ENCODE assay signal across 24 cellular contexts in the genomic region with DNA sequence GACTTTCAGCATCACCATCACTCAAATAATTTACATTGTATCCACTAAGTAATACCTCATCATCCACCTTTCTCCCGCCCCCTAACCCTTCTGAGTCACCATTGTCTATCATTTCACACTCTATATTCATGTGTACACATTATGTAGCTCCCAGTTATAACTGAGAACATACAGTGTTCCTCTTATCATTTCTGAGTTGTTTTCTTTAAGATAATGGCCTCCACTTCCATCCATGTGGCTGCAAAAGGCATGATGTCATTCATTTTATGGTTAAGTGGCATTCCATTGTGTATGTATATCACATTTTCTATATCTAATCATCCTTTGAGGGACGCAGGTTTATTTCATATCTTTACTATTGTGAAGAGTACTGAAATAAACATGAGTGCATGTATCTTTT. TPM values are rescaled to one million over a fixed set of nuclear protein-coding genes. Genes with fewer than 3 reads are reported as not detected.
"Had no signal": no experiment of that assay in that cellular context is flagged by ENCODE, and none has a peak within 500 bp of the region (broad histone marks: within the 10 kb centered on the region; RNA-seq: fewer than 3 reads in every experiment).

No MANE protein-coding gene starts in this region.

- H3K4me3 ChIP-seq: SJSA1, SK-N-MC had no signal

- H3K27me3 ChIP-seq: SJSA1 had no signal

- H3K27ac ChIP-seq: SJSA1, SK-N-MC had no signal

- H3K36me3 ChIP-seq: SJSA1 had no signal

- H3K9me3 ChIP-seq: SJSA1 had no signal

- DNase-seq: KBM-7, MV-4-11, NCI-H1048, NCI-H1105 treated with DMSO at 0.1 percent for 48 hours, NCI-H1417 treated with DMSO at 0.1 percent for 48 hours, NCI-H187, NCI-H2029, NCI-H2081 treated with DMSO at 0.1 percent for 48 hours, NCI-H2171, NCI-H345, NCI-H446 treated with DMSO at 0.1 percent for 48 hours, NCI-H524, NCI-H526 treated with DMSO at 0.1 percent for 48 hours, NCI-H774, Right ventricle myocardium superior, RPMI8226, SIG-M5 had no signal

- H3K4me1 ChIP-seq: SJSA1 had no signal

- FAIRE-seq: RCC 7860 had no signal

RNA-seq across cellular contexts. Expression of gene NDST4, which starts 14.6 kb away (rescaled TPM):
- total RNA-seq: HT-29; LHCN-M2; MCF 10A; Right ventricle myocardium superior; T-helper 1 cell treated with Interleukin-12 subunit alpha and Interleukin-12 subunit beta and Interleukin-4 antibody, amounts not matched to agents 30 ng/mL and 1 ng/mL, for 36 hours had no signal
